8 cellular contexts compared by ENCODE assay signal in the genomic region with DNA sequence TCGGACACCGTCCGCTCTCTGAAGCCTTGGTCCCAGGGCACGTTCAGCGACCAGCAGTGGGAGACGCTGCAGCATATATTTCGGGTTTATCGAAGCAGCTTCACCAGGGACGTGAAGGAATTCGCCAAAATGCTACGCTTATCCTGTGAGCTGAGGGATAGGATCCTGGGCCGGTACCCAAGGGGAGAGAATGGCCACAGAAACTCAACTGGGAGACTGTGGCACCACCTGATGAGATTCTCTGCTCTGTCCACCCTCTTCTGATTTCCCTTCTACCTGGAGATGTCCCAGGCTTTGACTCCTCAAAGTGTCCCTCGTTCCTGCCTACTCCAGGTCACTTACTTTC. TPM values are rescaled to one million over a fixed set of nuclear protein-coding genes. Genes with fewer than 3 reads are reported as not detected.
DNase-seq lines count a peak whose midpoint lies in the region; ATAC-seq and TF ChIP-seq lines count a peak whose summit lies in the region.

No MANE protein-coding gene starts in this region.

- H3K4me1 ChIP-seq in GM23338 (ENCODE audit: insufficient read depth) (peaks cover 45% of the 10 kb centered on the region), hepatocyte (ENCODE audit: insufficient read depth) (no peaks in the 10 kb centered on the region), sigmoid colon (peaks cover 0 to 26% (median 20%) of the 10 kb centered on the region in 4 donors)

- H3K4me1 Mint-ChIP-seq in GM23338 (peaks cover 41% of the 10 kb centered on the region), activated B cell treated with CpG ODN at 0.5 μM for 24 hours (peaks cover 87% of the 10 kb centered on the region)

- no peak for TF ChIP-seq POLR2A in sigmoid colon (IDR thresholded peaks at IDR 0.05)

- no peaks in the 10 kb centered on the region for H3K9me2 ChIP-seq in GM23338 (ENCODE audit: insufficient read depth)
- no peaks in the 10 kb centered on the region for H3K9me2 ChIP-seq in hepatocyte (replicated peaks; ENCODE audit: insufficient read depth)

- TF ChIP-seq EP300 in sigmoid colon (IDR thresholded peaks at IDR 0.05), result no peak

- intact Hi-C loops in activated B cell treated with CpG ODN at 0.5 μM for 24 hours (cut with micrococcal nuclease) (loop anchor here (2.0 kb wide), 2 partner anchors 21 to 67 kb away; no protein-coding TSS in a partner anchor), sigmoid colon (cut with DNase I) (no loop called here)

- peaks cover 59% of the 10 kb centered on the region for H3K27me3 Mint-ChIP-seq in GM23338 (ENCODE audit: insufficient read depth, low read depth, poor library complexity)
- H3K27me3 Mint-ChIP-seq in activated B cell treated with CpG ODN at 0.5 μM for 24 hours, result no peaks in the 10 kb centered on the region

- no peaks in the 10 kb centered on the region for H3K36me3 ChIP-seq in GM23338 (ENCODE audit: insufficient read depth)
- H3K36me3 ChIP-seq in hepatocyte (replicated peaks; ENCODE audit: insufficient read depth, low read depth), result no peaks in the 10 kb centered on the region
- no peaks in the 10 kb centered on the region for H3K36me3 ChIP-seq in sigmoid colon

- H3K4me3 Mint-ChIP-seq in GM23338 (peak overlapping the region; percentile 91), activated B cell treated with CpG ODN at 0.5 μM for 24 hours (peak overlapping the region; percentile 94)

- H3K9me3 Mint-ChIP-seq in GM23338 (no peaks in the 10 kb centered on the region; the same call in 2 of the 3 replicates), activated B cell treated with CpG ODN at 0.5 μM for 24 hours (no peaks in the 10 kb centered on the region)

- H2AFZ ChIP-seq in GM23338 (peak overlapping the region; percentile 99), hepatocyte (peak overlapping the region; percentile 88)

- H3K79me2 ChIP-seq in GM23338 (replicated peaks; ENCODE audit: insufficient read depth) (no peaks in the 10 kb centered on the region), hepatocyte (no peaks in the 10 kb centered on the region)

- H3K27ac Mint-ChIP-seq in GM23338, result no peak overlapping the region
- H3K27ac Mint-ChIP-seq in activated B cell treated with CpG ODN at 0.5 μM for 24 hours, result peak overlapping the region; percentile 81

- 15% methylated on average over 13 of the region's 13 CpGs for WGBS in hepatocyte (ENCODE audit: low lambda C conversion rate, missing lambda C conversion rate)
- WGBS in sigmoid colon, 2 donors, result 22 to 39% methylated on average over 13 of the region's 13 CpGs

- POLR2A ChIA-PET in activated B cell treated with CpG ODN at 0.5 μM for 24 hours (lab: Charles Lee), result interaction anchor here (0.6 to 3.3 kb wide), 6 partner anchors 23 to 895 kb away, joined by 3 to 15 read pairs (median 4); a partner anchor contains a TSS

- no peak overlapping the region for H3K27ac ChIP-seq in GM23338 (ENCODE audit: low read depth)
- no peak overlapping the region for H3K27ac ChIP-seq in hepatocyte
- H3K27ac ChIP-seq in sigmoid colon, result no peak overlapping the region

- TF ChIP-seq CTCF in GM23338 (conservative IDR thresholded peaks at IDR 0.05; ENCODE audit: low read depth in 2 of 2) (no peak), activated B cell treated with CpG ODN at 0.5 μM for 24 hours (IDR thresholded peaks at IDR 0.05) (no peak), hepatocyte (IDR thresholded peaks at IDR 0.05; ENCODE audit: poor library complexity) (no peak), sigmoid colon (IDR thresholded peaks at IDR 0.05) (no peak)

- DNase-seq in GM23338 (ENCODE audit: low spot score) (no peak), activated B cell treated with CpG ODN at 0.5 μM for 24 hours (no peak), hepatocyte (ENCODE audit: low spot score) (no peak), sigmoid colon (no peak), GOT3 (lab: John Stamatoyannopoulos, UW) (no peak), hippocampal formation (lab: John Stamatoyannopoulos, UW) (no peak)
- no peak for DNase-seq in effector CD8-positive, alpha-beta T cell (lab: John Stamatoyannopoulos, UW)

- H4K20me1 ChIP-seq in GM23338 (replicated peaks; ENCODE audit: insufficient read depth) (no peaks in the 10 kb centered on the region), hepatocyte (ENCODE audit: insufficient read depth, poor library complexity, severe bottlenecking) (no peaks in the 10 kb centered on the region)

- H3K9me3 ChIP-seq in hepatocyte (ENCODE audit: low read depth) (no peaks in the 10 kb centered on the region), sigmoid colon (no peaks in the 10 kb centered on the region)

- CTCF ChIA-PET in activated B cell treated with CpG ODN at 0.5 μM for 24 hours (lab: Charles Lee), result interaction anchor here (1.2 to 5.3 kb wide), 4 partner anchors 18 to 148 kb away, joined by 4 to 41 read pairs (median 6); no protein-coding TSS in a partner anchor

- H3K4me2 ChIP-seq in GM23338, result peak overlapping the region; percentile 95
- H3K4me2 ChIP-seq in hepatocyte, result peak overlapping the region; percentile 97

- H3K36me3 Mint-ChIP-seq in GM23338 (ENCODE audit: low read depth), result peaks cover 3% of the 10 kb centered on the region; the same call in 1 of the 3 replicates
- peaks cover 32% of the 10 kb centered on the region for H3K36me3 Mint-ChIP-seq in activated B cell treated with CpG ODN at 0.5 μM for 24 hours (ENCODE audit: low read depth)

- no peak for ATAC-seq in GM23338
- no peak for ATAC-seq in activated B cell treated with CpG ODN at 0.5 μM for 24 hours (ENCODE audit: low read depth)
- no peak for ATAC-seq in HG03439 (IDR thresholded peaks at IDR 0.05; ENCODE audit: unreplicated experiment)

- H3F3A ChIP-seq in GM23338 (replicated peaks; ENCODE audit: low read depth), result peaks cover 6% of the 10 kb centered on the region; the same call in 1 of the 2 replicates

- H3K4me3 ChIP-seq in GM23338 (peak overlapping the region; percentile 82), hepatocyte (peak overlapping the region; percentile 63), sigmoid colon (peak overlapping the region in 3 of 4 donors; percentile 41 to 56 (median 56))

- H3K27me3 ChIP-seq in GM23338 (ENCODE audit: insufficient read depth), result peaks cover 93% of the 10 kb centered on the region
- peaks cover 35% of the 10 kb centered on the region for H3K27me3 ChIP-seq in hepatocyte
- peaks cover 0 to 41% (median 15%) of the 10 kb centered on the region in 3 donors for H3K27me3 ChIP-seq in sigmoid colon

TF ChIP-seq in GM23338, 12 proteins besides CTCF, POLR2A, EP300 and RAD21 (continues in another document):
- TF ChIP-seq, protein P1, sequence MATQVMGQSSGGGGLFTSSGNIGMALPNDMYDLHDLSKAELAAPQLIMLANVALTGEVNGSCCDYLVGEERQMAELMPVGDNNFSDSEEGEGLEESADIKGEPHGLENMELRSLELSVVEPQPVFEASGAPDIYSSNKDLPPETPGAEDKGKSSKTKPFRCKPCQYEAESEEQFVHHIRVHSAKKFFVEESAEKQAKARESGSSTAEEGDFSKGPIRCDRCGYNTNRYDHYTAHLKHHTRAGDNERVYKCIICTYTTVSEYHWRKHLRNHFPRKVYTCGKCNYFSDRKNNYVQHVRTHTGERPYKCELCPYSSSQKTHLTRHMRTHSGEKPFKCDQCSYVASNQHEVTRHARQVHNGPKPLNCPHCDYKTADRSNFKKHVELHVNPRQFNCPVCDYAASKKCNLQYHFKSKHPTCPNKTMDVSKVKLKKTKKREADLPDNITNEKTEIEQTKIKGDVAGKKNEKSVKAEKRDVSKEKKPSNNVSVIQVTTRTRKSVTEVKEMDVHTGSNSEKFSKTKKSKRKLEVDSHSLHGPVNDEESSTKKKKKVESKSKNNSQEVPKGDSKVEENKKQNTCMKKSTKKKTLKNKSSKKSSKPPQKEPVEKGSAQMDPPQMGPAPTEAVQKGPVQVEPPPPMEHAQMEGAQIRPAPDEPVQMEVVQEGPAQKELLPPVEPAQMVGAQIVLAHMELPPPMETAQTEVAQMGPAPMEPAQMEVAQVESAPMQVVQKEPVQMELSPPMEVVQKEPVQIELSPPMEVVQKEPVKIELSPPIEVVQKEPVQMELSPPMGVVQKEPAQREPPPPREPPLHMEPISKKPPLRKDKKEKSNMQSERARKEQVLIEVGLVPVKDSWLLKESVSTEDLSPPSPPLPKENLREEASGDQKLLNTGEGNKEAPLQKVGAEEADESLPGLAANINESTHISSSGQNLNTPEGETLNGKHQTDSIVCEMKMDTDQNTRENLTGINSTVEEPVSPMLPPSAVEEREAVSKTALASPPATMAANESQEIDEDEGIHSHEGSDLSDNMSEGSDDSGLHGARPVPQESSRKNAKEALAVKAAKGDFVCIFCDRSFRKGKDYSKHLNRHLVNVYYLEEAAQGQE (IDR thresholded peaks at IDR 0.05; ENCODE audit: unreplicated experiment), result no peak

RNA-seq across cellular contexts. Expression of a gene that starts 0.9 kb away (rescaled TPM):
- 1.3 and 2.7 TPM in 2 replicates for total RNA-seq in GM23338 (2014; rRNA removed; shearing (Covaris generic))
- polyA plus RNA-seq in GM23338 (2016; fragmentation: Nextera tagmentation; extraction: Ambion mirVana) (1.5 and 1.7 TPM in 2 replicates), hepatocyte (2.3 and 3.7 TPM in 2 replicates), sigmoid colon (1 to 10 TPM in 2 of 3 donors, under 1 TPM in 1; 0.60 to 5.9 (median 3.2) TPM)
- total RNA-seq in activated B cell treated with CpG ODN at 0.5 μM for 24 hours (4.6 and 5.0 TPM in 2 replicates), hepatocyte (3.9 and 4.7 TPM in 2 replicates), sigmoid colon (1 to 10 TPM; 1.1 to 3.0 (median 2.2) TPM)
